ENCODE assay signal across 20 cellular contexts in the genomic region with DNA sequence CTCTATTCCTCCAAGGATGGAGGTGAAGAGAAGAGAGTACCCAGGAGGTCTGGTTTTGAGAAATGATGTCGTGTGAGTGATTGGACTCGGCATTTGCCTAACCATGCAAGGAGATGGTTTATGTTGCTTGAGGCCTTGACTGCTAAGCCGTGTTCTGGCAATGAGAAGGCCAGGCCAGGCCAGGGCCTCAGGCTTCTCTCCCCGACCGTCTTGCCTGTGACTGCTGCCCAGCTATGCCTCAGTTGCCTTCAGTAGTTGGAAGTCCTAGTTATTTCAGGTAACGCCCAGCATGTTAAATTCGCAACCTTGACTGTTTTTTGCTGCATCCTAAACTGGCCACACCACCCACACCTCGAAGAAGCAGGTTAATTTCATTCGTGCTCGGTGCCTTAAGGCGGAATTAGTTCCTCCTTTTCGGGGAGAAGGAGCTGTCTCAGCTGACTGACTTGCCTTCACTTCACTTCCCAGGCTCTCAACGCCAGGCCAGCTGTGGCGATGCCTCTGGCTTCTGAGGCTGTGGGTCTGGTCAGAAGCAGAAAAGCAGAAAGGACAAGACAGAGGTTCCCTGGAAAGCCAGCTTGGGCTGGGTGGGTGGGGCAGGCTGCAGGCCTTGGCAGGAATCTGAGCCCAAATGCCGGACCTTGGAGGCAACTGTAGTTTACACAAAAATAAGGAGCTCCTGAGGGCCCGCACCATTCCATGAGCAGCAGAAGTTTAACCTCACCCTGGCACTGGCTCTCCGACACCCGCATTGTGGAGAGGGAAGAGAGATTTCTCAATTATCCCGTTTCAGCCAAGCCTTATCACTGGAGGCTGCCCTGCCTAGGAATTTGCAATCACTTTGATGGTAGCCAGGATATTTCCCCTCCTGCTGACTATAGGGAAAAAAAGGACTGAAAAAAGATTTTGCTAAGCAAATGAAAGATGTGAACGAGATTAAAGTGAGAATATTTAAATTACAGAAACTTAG.
DNase-seq lines count a peak whose midpoint lies in the region; ATAC-seq and TF ChIP-seq lines count a peak whose summit lies in the region.
"Had no signal": no experiment of that assay in that cellular context is flagged by ENCODE, and none has a peak within 500 bp of the region (broad histone marks: within the 10 kb centered on the region; RNA-seq: fewer than 3 reads in every experiment).

No MANE protein-coding gene starts in this region.

- CTCF ChIA-PET in activated CD8-positive, alpha-beta memory T cell treated with anti-CD3 and anti-CD28 coated beads, Interleukin-2, amount 10 ng/mL, durations not matched to agents 7 days and 5 days (lab: Charles Lee) = no interaction called here

- peaks cover under 1% of the 10 kb centered on the region for H3K4me1 Mint-ChIP-seq in activated CD8-positive, alpha-beta memory T cell treated with anti-CD3 and anti-CD28 coated beads, Interleukin-2, amount 10 ng/mL, durations not matched to agents 7 days and 5 days

- DNase-seq in activated CD8-positive, alpha-beta memory T cell treated with anti-CD3 and anti-CD28 coated beads for 24 hours = peak; percentile 37
- DNase-seq in activated CD8-positive, alpha-beta memory T cell treated with anti-CD3 and anti-CD28 coated beads, Interleukin-2, amount 10 ng/mL, durations not matched to agents 7 days and 5 days = no peak
- DNase-seq in amniotic epithelial cell (ENCODE audit: low read depth) (peak; percentile 72), left lung (no peak), thyroid gland (peak; percentile 18 to 31), NCI-H2081 (lab: John Stamatoyannopoulos, UW) (no peak)
- DNase-seq in effector CD4-positive, alpha-beta T cell = no peak
- DNase-seq: activated CD4-positive, alpha-beta T cell treated with anti-CD3 and anti-CD28 coated beads, Interleukin-2, amount 50 U/mL, for 4 hours; DMS79; Karpas-422; NCI-H1105; NCI-H2171; stimulated activated CD4-positive, alpha-beta T cell treated with anti-CD3 and anti-CD28 coated beads, Interleukin-12 subunit alpha, Interleukin-12 subunit beta, amount 100 ng/mL, for 4 hours; SW 1271 had no signal

- H3K4me1 ChIP-seq in left lung = peaks cover 0 to 6% of the 10 kb centered on the region in 2 donors
- peaks cover 0 to 10% of the 10 kb centered on the region in 2 donors for H3K4me1 ChIP-seq in thyroid gland

- TF ChIP-seq POLR2A in thyroid gland (IDR thresholded peaks at IDR 0.05) = no peak

- H3K36me3 ChIP-seq in left lung (no peaks in the 10 kb centered on the region), thyroid gland (no peaks in the 10 kb centered on the region)
- H3K36me3 ChIP-seq: HAP-1, thoracic aorta had no signal

- no peaks in the 10 kb centered on the region for H3K9me3 Mint-ChIP-seq in activated CD8-positive, alpha-beta memory T cell treated with anti-CD3 and anti-CD28 coated beads, Interleukin-2, amount 10 ng/mL, durations not matched to agents 7 days and 5 days (ENCODE audit: low read depth)
- H3K9me3 Mint-ChIP-seq: activated T-helper 2 cell treated with anti-CD3 and anti-CD28 coated beads, Interferon-gamma antibody, Interleukin-2, Interleukin-4, amounts not matched to agents 10 μg/mL and 5 μg/mL and 100 μg/mL, durations not matched to agents 14 hours and 24 hours and 36 hours; stimulated activated effector memory CD8-positive, alpha-beta T cell treated with anti-CD3 and anti-CD28 coated beads, Interleukin-12 subunit alpha, Interleukin-12 subunit beta, amount 100 ng/mL, for 72 hours had no signal

- H3K27me3 ChIP-seq in left lung (no peaks in the 10 kb centered on the region), thyroid gland (no peaks in the 10 kb centered on the region)

- intact Hi-C loops in left lung (cut with DNase I) = no loop called here
- intact Hi-C loops in thyroid gland (cut with DNase I) = no loop called here

- H3K36me3 Mint-ChIP-seq in activated CD8-positive, alpha-beta memory T cell treated with anti-CD3 and anti-CD28 coated beads, Interleukin-2, amount 10 ng/mL, durations not matched to agents 7 days and 5 days = no peaks in the 10 kb centered on the region
- H3K36me3 Mint-ChIP-seq: stimulated activated effector memory CD8-positive, alpha-beta T cell treated with anti-CD3 and anti-CD28 coated beads, Interleukin-12 subunit alpha, Interleukin-12 subunit beta, amount 100 ng/mL, for 72 hours had no signal

- 73 to 74% methylated on average over 20 of the region's 20 CpGs for WGBS in thyroid gland, 2 donors

- ATAC-seq in activated CD8-positive, alpha-beta memory T cell treated with anti-CD3 and anti-CD28 coated beads, Interleukin-2, amount 10 ng/mL, durations not matched to agents 7 days and 5 days = no peak
- peak; percentile 59 for ATAC-seq in left lung
- ATAC-seq in activated CD4-positive, CD25-positive, alpha-beta regulatory T cell treated with anti-CD3 and anti-CD28 coated beads, Interleukin-2, amount 50 U/mL, for 24 hours = no peak
- ATAC-seq: stimulated activated effector memory CD8-positive, alpha-beta T cell treated with anti-CD3 and anti-CD28 coated beads, Interleukin-12 subunit alpha, Interleukin-12 subunit beta, amount 100 ng/mL, for 72 hours had no signal

- H3K27me3 Mint-ChIP-seq in activated CD8-positive, alpha-beta memory T cell treated with anti-CD3 and anti-CD28 coated beads, Interleukin-2, amount 10 ng/mL, durations not matched to agents 7 days and 5 days = no peaks in the 10 kb centered on the region

- no peak overlapping the region for H3K4me3 ChIP-seq in left lung
- H3K4me3 ChIP-seq in thyroid gland (replicated peaks in 1 of 3) = no peak overlapping the region
- H3K4me3 ChIP-seq: HAP-1, thoracic aorta had no signal

- TF ChIP-seq CTCF in left lung (IDR thresholded peaks at IDR 0.05) (no peak), thyroid gland (IDR thresholded peaks at IDR 0.05) (no peak)

- no peak overlapping the region for H3K27ac Mint-ChIP-seq in activated CD8-positive, alpha-beta memory T cell treated with anti-CD3 and anti-CD28 coated beads, Interleukin-2, amount 10 ng/mL, durations not matched to agents 7 days and 5 days
- H3K27ac Mint-ChIP-seq: activated T-helper 2 cell treated with anti-CD3 and anti-CD28 coated beads, Interferon-gamma antibody, Interleukin-2, Interleukin-4, amounts not matched to agents 10 μg/mL and 5 μg/mL and 100 μg/mL, durations not matched to agents 14 hours and 24 hours and 36 hours; stimulated activated effector memory CD8-positive, alpha-beta T cell treated with anti-CD3 and anti-CD28 coated beads, Interleukin-12 subunit alpha, Interleukin-12 subunit beta, amount 100 ng/mL, for 72 hours had no signal

- H3K27ac ChIP-seq in left lung (no peak overlapping the region), thyroid gland (no peak overlapping the region)
- H3K27ac ChIP-seq: C4-2B, thoracic aorta had no signal

- no peak overlapping the region for H3K4me3 Mint-ChIP-seq in activated CD8-positive, alpha-beta memory T cell treated with anti-CD3 and anti-CD28 coated beads, Interleukin-2, amount 10 ng/mL, durations not matched to agents 7 days and 5 days
- H3K4me3 Mint-ChIP-seq: stimulated activated effector memory CD8-positive, alpha-beta T cell treated with anti-CD3 and anti-CD28 coated beads, Interleukin-12 subunit alpha, Interleukin-12 subunit beta, amount 100 ng/mL, for 72 hours had no signal

- no peaks in the 10 kb centered on the region for H3K9me3 ChIP-seq in left lung
- H3K9me3 ChIP-seq in thyroid gland = no peaks in the 10 kb centered on the region
- H3K9me3 ChIP-seq: HAP-1, thoracic aorta had no signal

Comparison
In these comparisons a context has a peak if more than half of its experiments do, and no peak if none do; other contexts are left out.
1. DNase-seq: peak in activated CD8-positive, alpha-beta memory T cell treated with anti-CD3 and anti-CD28 coated beads for 24 hours (single experiment), amniotic epithelial cell (single experiment) and thyroid gland (2 of 2); none in activated CD8-positive, alpha-beta memory T cell treated with anti-CD3 and anti-CD28 coated beads, Interleukin-2, amount 10 ng/mL, durations not matched to agents 7 days and 5 days (single experiment), left lung (0 of 2), NCI-H2081 (0 of 2) and effector CD4-positive, alpha-beta T cell (single experiment).